ENCODE assay signal across 10 cellular contexts in the genomic region with DNA sequence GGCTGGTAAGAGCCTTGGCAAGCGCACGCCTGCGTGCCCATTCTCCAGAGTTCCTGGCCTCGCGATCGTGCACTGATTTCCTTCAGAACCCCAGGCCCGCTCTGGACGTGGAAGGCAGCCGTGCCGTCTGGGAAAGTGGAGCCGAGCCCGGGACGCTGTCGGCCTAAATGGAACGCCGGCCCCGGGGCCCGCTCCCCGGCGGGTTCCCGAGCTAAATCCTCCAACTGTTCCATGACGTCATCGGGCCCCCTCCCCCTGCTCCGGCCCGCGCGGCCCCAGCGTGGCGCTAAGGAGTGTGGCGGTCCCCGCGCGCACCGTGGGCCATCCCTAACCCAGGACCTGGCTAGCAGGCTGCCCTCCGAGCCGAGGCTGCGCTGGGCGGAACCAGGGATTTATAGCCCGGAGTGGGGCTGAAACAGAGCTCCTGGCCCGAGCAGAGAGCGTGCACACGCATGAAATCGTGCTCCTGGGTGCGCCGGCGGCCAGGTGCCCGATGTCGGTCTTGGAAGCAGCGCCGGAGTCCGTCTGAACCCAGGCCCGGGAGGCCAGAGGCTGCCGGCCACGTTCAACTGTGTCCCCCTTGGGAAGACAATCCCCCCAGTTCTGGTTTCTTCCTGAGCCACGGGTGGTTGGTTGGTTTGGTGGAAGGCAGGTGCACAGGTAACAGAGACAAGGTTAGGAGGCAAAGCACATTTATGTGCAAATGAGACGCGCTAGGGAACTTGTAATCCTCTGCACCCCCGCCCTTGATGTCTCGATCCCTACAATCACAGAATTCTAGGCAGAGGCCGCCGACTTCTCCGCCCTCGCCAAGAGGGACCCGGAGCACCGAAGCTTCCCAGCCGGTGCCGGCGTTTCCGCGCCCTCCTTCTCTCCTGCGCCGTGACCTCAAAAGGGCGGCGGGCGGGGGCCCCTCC.
A peak's percentile ranks its signal among the peaks of the same experiment; 100 is the strongest.
DNase-seq lines count a peak whose midpoint lies in the region; ATAC-seq and TF ChIP-seq lines count a peak whose summit lies in the region.
"Had no signal": no experiment of that assay in that cellular context is flagged by ENCODE, and none has a peak within 500 bp of the region (broad histone marks: within the 10 kb centered on the region; RNA-seq: fewer than 3 reads in every experiment).

No MANE protein-coding gene starts in this region.

- CTCF ChIA-PET in activated CD8-positive, alpha-beta T cell treated with anti-CD3 and anti-CD28 coated beads for 36 hours (lab: Charles Lee), result no interaction called here

- intact Hi-C loops in activated CD8-positive, alpha-beta T cell treated with anti-CD3 and anti-CD28 coated beads for 36 hours (cut with micrococcal nuclease), result no loop called here

- no peak for ATAC-seq in GM18870 (IDR thresholded peaks at IDR 0.05; ENCODE audit: unreplicated experiment)
- ATAC-seq in activated CD8-positive, alpha-beta T cell treated with anti-CD3 and anti-CD28 coated beads for 36 hours, result no peak

- DNase-seq in NCI-H1105 (lab: John Stamatoyannopoulos, UW) (peak; percentile 62), iPS-NIHi11 (ENCODE audit: low spot score) (peak; percentile 87), epidermal melanocyte (ENCODE audit: insufficient read length, low spot score) (no peak), mesenteric fat pad (ENCODE audit: low spot score) (no peak)
- DNase-seq in activated CD8-positive, alpha-beta T cell treated with anti-CD3 and anti-CD28 coated beads for 36 hours, result no peak
- DNase-seq: KG1; stimulated activated CD4-positive, alpha-beta T cell treated with anti-CD3 and anti-CD28 coated beads, Interleukin-1b, Interleukin-23, amount 100 ng/mL, for 48 hours had no signal

- H3K4me1 Mint-ChIP-seq in brain, result peaks cover 4% of the 10 kb centered on the region
- peaks cover 4% of the 10 kb centered on the region for H3K4me1 Mint-ChIP-seq in activated CD8-positive, alpha-beta T cell treated with anti-CD3 and anti-CD28 coated beads for 36 hours (ENCODE audit: low read depth)

- TF ChIP-seq CTCF in brain (conservative IDR thresholded peaks at IDR 0.05), result no peak
- TF ChIP-seq CTCF in activated CD8-positive, alpha-beta T cell treated with anti-CD3 and anti-CD28 coated beads for 36 hours (IDR thresholded peaks at IDR 0.05), result no peak

- no peaks in the 10 kb centered on the region for H3K36me3 Mint-ChIP-seq in brain
- H3K36me3 Mint-ChIP-seq in activated CD8-positive, alpha-beta T cell treated with anti-CD3 and anti-CD28 coated beads for 36 hours (ENCODE audit: low read depth), result no peaks in the 10 kb centered on the region

- H3K4me3 Mint-ChIP-seq in brain, result peak overlapping the region; percentile 56 to 78 (median 73)
- H3K4me3 Mint-ChIP-seq in activated CD8-positive, alpha-beta T cell treated with anti-CD3 and anti-CD28 coated beads for 36 hours, result no peak overlapping the region

- peak overlapping the region in 4 of 21 experiments; percentile 11 to 44 (median 33) for H3K27ac ChIP-seq in skin epidermis

- peak overlapping the region; percentile 8 to 35 (median 13) for H3K4me3 ChIP-seq in skin epidermis

- H3K27ac Mint-ChIP-seq in brain, result peak overlapping the region in 1 of 5 experiments; percentile 50
- no peak overlapping the region for H3K27ac Mint-ChIP-seq in activated CD8-positive, alpha-beta T cell treated with anti-CD3 and anti-CD28 coated beads for 36 hours

- H3K27me3 Mint-ChIP-seq in brain, result peaks cover 53% of the 10 kb centered on the region
- H3K27me3 Mint-ChIP-seq in activated CD8-positive, alpha-beta T cell treated with anti-CD3 and anti-CD28 coated beads for 36 hours, result peaks cover 27% of the 10 kb centered on the region

- H3K9me3 Mint-ChIP-seq in brain, result no peaks in the 10 kb centered on the region
- H3K9me3 Mint-ChIP-seq in activated CD8-positive, alpha-beta T cell treated with anti-CD3 and anti-CD28 coated beads for 36 hours, result no peaks in the 10 kb centered on the region

- POLR2A ChIA-PET in activated CD8-positive, alpha-beta T cell treated with anti-CD3 and anti-CD28 coated beads for 36 hours (lab: Charles Lee), result interaction anchor here (0.5 kb wide), 1 partner anchor 8 kb away, joined by 3 read pairs; no protein-coding TSS in a partner anchor

Comparison
In these comparisons a context has a peak if more than half of its experiments do, and no peak if none do; other contexts are left out.
1. DNase-seq: peak in NCI-H1105 (single experiment) and iPS-NIHi11 (single experiment); none in epidermal melanocyte (single experiment), activated CD8-positive, alpha-beta T cell treated with anti-CD3 and anti-CD28 coated beads for 36 hours (single experiment) and mesenteric fat pad (single experiment).